18 cellular contexts compared by ENCODE assay signal in genomic region chr22:35685731-35686130, GRCh38. TPM values are rescaled to one million over a fixed set of nuclear protein-coding genes. Genes with fewer than 3 reads are reported as not detected.
DNase-seq lines count a peak whose midpoint lies in the region; ATAC-seq, FAIRE-seq and TF ChIP-seq lines count a peak whose summit lies in the region.
"Had no signal": no experiment of that assay in that cellular context is flagged by ENCODE, and none has a peak within 500 bp of the region (broad histone marks: within the 10 kb centered on the region; RNA-seq: fewer than 3 reads in every experiment).

No MANE protein-coding gene starts in this region.

- peaks cover 7 to 9% of the 10 kb centered on the region in 2 donors for H3K36me3 Mint-ChIP-seq in naive B cell
- no peaks in the 10 kb centered on the region for H3K36me3 Mint-ChIP-seq in CD4-positive, alpha-beta T cell (ENCODE audit: low read depth)
- H3K36me3 Mint-ChIP-seq: CD4-positive, CD25-positive, alpha-beta regulatory T cell had no signal

- peaks cover 12 to 23% (median 18%) of the 10 kb centered on the region in 3 donors for H3K4me1 Mint-ChIP-seq in naive B cell
- no peaks in the 10 kb centered on the region for H3K4me1 Mint-ChIP-seq in CD4-positive, alpha-beta T cell (ENCODE audit: low read depth)

- no peak for TF ChIP-seq CTCF in CD4-positive, alpha-beta T cell (IDR thresholded peaks at IDR 0.05)

- DNase-seq in GM12891 (ENCODE audit: insufficient read length, low spot score) (no peak), amniotic epithelial cell (ENCODE audit: low read depth) (peak; percentile 19), naive B cell (no peak), MG63 (no peak), NCI-H526 treated with DMSO at 0.1 percent for 48 hours (lab: John Stamatoyannopoulos, UW) (no peak)
- DNase-seq in activated CD8-positive, alpha-beta memory T cell treated with anti-CD3 and anti-CD28 coated beads for 24 hours, result no peak
- DNase-seq in CD4-positive, alpha-beta T cell, result no peak
- DNase-seq: ACHN; AML-193; CD4-positive, CD25-positive, alpha-beta regulatory T cell; NCI-H1436; NCI-H2081; NCI-H510A; SIG-M5 had no signal

- intact Hi-C loops in CD4-positive, alpha-beta T cell (cut with DNase I, micrococcal nuclease), result no loop called here

- ATAC-seq in naive B cell (ENCODE audit: low read depth in 2 of 2), result no peak
- ATAC-seq in CD4-positive, alpha-beta T cell (ENCODE audit: poor library complexity), result no peak

- no peak overlapping the region for H3K4me3 ChIP-seq in MG63

- FAIRE-seq in GM12891 (lab: Jason Lieb, UNC), result peak; percentile 5
- FAIRE-seq: G401.6, GM18507, H1, RCC 7860 had no signal

- peaks cover 5 to 20% (median 14%) of the 10 kb centered on the region in 3 donors for H3K27me3 Mint-ChIP-seq in naive B cell
- no peaks in the 10 kb centered on the region for H3K27me3 Mint-ChIP-seq in CD4-positive, alpha-beta T cell
- H3K27me3 Mint-ChIP-seq: CD4-positive, CD25-positive, alpha-beta regulatory T cell had no signal

- no peak for TF ChIP-seq POLR2A in GM12891 (IDR thresholded peaks at IDR 0.05; ENCODE audit: low read depth, low read length)

- POLR2A ChIA-PET in CD4-positive, alpha-beta T cell (lab: Charles Lee), result no interaction called here

- CTCF ChIA-PET in CD4-positive, alpha-beta T cell (lab: Charles Lee), result no interaction called here

- H3K27ac ChIP-seq in CD4-positive, alpha-beta T cell (ENCODE audit: low read depth, low read length), result no peak overlapping the region

- peak overlapping the region in 4 of 6 donors; percentile 8 to 45 (median 26) for H3K27ac Mint-ChIP-seq in naive B cell
- no peak overlapping the region for H3K27ac Mint-ChIP-seq in CD4-positive, alpha-beta T cell

- H3K36me3 ChIP-seq in MG63, result no peaks in the 10 kb centered on the region

- no peaks in the 10 kb centered on the region for H3K27me3 ChIP-seq in MG63
- H3K27me3 ChIP-seq in CD4-positive, alpha-beta T cell (ENCODE audit: control insufficient read depth, insufficient read depth, low read length), result no peaks in the 10 kb centered on the region

- H3K9me3 Mint-ChIP-seq in naive B cell, result peaks cover 0 to 13% (median 4%) of the 10 kb centered on the region in 7 donors
- H3K9me3 Mint-ChIP-seq in CD4-positive, alpha-beta T cell, result no peaks in the 10 kb centered on the region

- H3K4me3 Mint-ChIP-seq in naive B cell, result peak overlapping the region in 5 of 8 donors; percentile 10 to 59 (median 22)
- no peak overlapping the region for H3K4me3 Mint-ChIP-seq in CD4-positive, alpha-beta T cell
- H3K4me3 Mint-ChIP-seq: CD4-positive, CD25-positive, alpha-beta regulatory T cell had no signal

- H3K9me3 ChIP-seq in MG63, result no peaks in the 10 kb centered on the region
- no peaks in the 10 kb centered on the region for H3K9me3 ChIP-seq in CD4-positive, alpha-beta T cell (ENCODE audit: control insufficient read depth, low read length)

TF ChIP-seq in GM12891, 5 proteins besides CTCF, POLR2A, EP300 and RAD21:
- TF ChIP-seq POU2F2 (IDR thresholded peaks at IDR 0.05; ENCODE audit: low read depth, low read length) (no peak), SPI1 (IDR thresholded peaks at IDR 0.05; ENCODE audit: low read depth, low read length) (no peak), POLR2AphosphoS5 (IDR thresholded peaks at IDR 0.05; ENCODE audit: low read depth, low read length) (no peak), TAF1 (IDR thresholded peaks at IDR 0.05; ENCODE audit: low read depth, low read length) (no peak)

RNA-seq across cellular contexts. Expression of gene APOL5, which starts 31.9 kb away (rescaled TPM):
- polyA plus RNA-seq in GM12891 (2012; ENCODE audit: low read depth, missing spikeins), result not detected
- polyA plus RNA-seq in naive B cell (ENCODE audit: low read depth in 6 of 6), result not detected
- not detected in 2 replicates for total RNA-seq in MG63 (2014; rRNA removed; shearing (Covaris generic); ENCODE audit: low replicate concordance)
- not detected for total RNA-seq in CD4-positive, alpha-beta T cell
- total RNA-seq: CD4-positive, CD25-positive, alpha-beta regulatory T cell; H1 had no signal
- polyA plus RNA-seq: CD4-positive, CD25-positive, alpha-beta regulatory T cell; H1 had no signal

RNA-seq across cellular contexts. Expression of gene APOL6, which starts 37.5 kb away (rescaled TPM):
- polyA plus RNA-seq in GM12891 (2012; ENCODE audit: low read depth, missing spikeins), result 3.2 TPM
- polyA plus RNA-seq in naive B cell (ENCODE audit: low read depth in 6 of 6), result 1 to 10 TPM; 1.4 to 2.8 (median 2.0) TPM
- 8.5 and 9.9 TPM in 2 replicates for total RNA-seq in MG63 (2014; rRNA removed; shearing (Covaris generic); ENCODE audit: low replicate concordance)
- total RNA-seq in CD4-positive, alpha-beta T cell, result 10 to 100 TPM; 39.3 TPM
